Comparison of ENCODE assay signal across 8 cellular contexts in genomic region chr2:38947241-38948239, GRCh38. TPM values are rescaled to one million over a fixed set of nuclear protein-coding genes. Genes with fewer than 3 reads are reported as not detected.
DNase-seq lines count a peak whose midpoint lies in the region; ATAC-seq and TF ChIP-seq lines count a peak whose summit lies in the region.

No MANE protein-coding gene starts in this region.

- in situ Hi-C loops in astrocyte of the cerebellum (cut with HindIII; ENCODE audit: low sequenced_read_pairs) = loop anchor here (25.0 kb wide), 1 partner anchor 290 kb away; the partner anchor contains the start of gene CDKL4

- TF ChIP-seq CTCF in astrocyte of the cerebellum (IDR thresholded peaks at IDR 0.05; ENCODE audit: low read depth, low read length, missing control alignments) = peak; percentile 81

- ATAC-seq in HG02610 (IDR thresholded peaks at IDR 0.05; ENCODE audit: unreplicated experiment) = peak; percentile 77

- H3K4me3 ChIP-seq in astrocyte of the cerebellum (ENCODE audit: low read depth, low read length) = no peak overlapping the region

- DNase-seq in ELF-1 (ENCODE audit: low read depth, low spot score) (peak; percentile 80), NCI-H1930 (lab: John Stamatoyannopoulos, UW) (peak; percentile 36 to 54), T-helper 9 cell (peak; percentile 43), astrocyte of the cerebellum (ENCODE audit: low read depth) (peak; percentile 61), hypothalamus (lab: John Stamatoyannopoulos, UW) (peak in 38 of 51 donors; percentile 1 to 69 (median 36)), mesenteric fat pad (ENCODE audit: low spot score) (no peak)
- peak; percentile 27 to 65 for DNase-seq in stimulated activated CD4-positive, alpha-beta T cell treated with anti-CD3 and anti-CD28 coated beads, Interleukin-12 subunit alpha, Interleukin-12 subunit beta, amount 100 ng/mL, for 24 hours (ENCODE audit: low read depth in 2 of 2)

RNA-seq across cellular contexts. Expression of gene ARHGEF33, which starts 57.9 kb away (rescaled TPM):
- total RNA-seq in mesenteric fat pad = 0.35 TPM
